22 cellular contexts compared by ENCODE assay signal in genomic region chr18:35306588-35307250, GRCh38.
"Had no signal": no experiment of that assay in that cellular context is flagged by ENCODE, and none has a peak within 500 bp of the region (broad histone marks: within the 10 kb centered on the region; RNA-seq: fewer than 3 reads in every experiment).

No MANE protein-coding gene starts in this region.

- H3K4me1 ChIP-seq: upper lobe of left lung had no signal

- DNase-seq: activated B cell treated with CpG ODN at 0.5 μM for 24 hours; activated CD4-positive, alpha-beta memory T cell treated with anti-CD3 and anti-CD28 coated beads for 36 hours; activated CD4-positive, alpha-beta T cell treated with anti-CD3 and anti-CD28 coated beads for 4 hours; activated gamma-delta T cell treated with Interleukin-2 at 50 U/mL for 16 hours; activated T-cell treated with anti-CD3 and anti-CD28 coated beads for 4 hours; dermis blood vessel endothelial cell; effector memory CD8-positive, alpha-beta T cell; foreskin melanocyte; glutamatergic neuron; hippocampal formation; left cardiac atrium; naive B cell; psoas muscle; stimulated activated CD4-positive, alpha-beta T cell treated with anti-CD3 and anti-CD28 coated beads, Interleukin-4, amount 100 ng/mL, for 24 hours; T-helper 9 cell; upper lobe of left lung had no signal

- H3K27me3 ChIP-seq: cardiac muscle cell, upper lobe of left lung had no signal

- H3K27ac Mint-ChIP-seq: activated B cell treated with CpG ODN at 0.5 μM for 24 hours; activated CD4-positive, alpha-beta memory T cell treated with anti-CD3 and anti-CD28 coated beads for 36 hours; activated naive CD4-positive, alpha-beta T cell treated with anti-CD3 and anti-CD28 coated beads, Interleukin-2, amount 50 U/mL, for 72 hours; activated T-helper 1 cell treated with anti-CD3 and anti-CD28 coated beads, Interleukin-12 subunit alpha, Interleukin-12 subunit beta, Interleukin-2, Interleukin-4 antibody, amounts not matched to agents 30 ng/mL and 10 ng/mL and 1 ng/mL, durations not matched to agents 14 hours and 24 hours and 36 hours; effector memory CD8-positive, alpha-beta T cell; naive B cell; stimulated activated effector memory CD8-positive, alpha-beta T cell treated with anti-CD3 and anti-CD28 coated beads, Interleukin-12 subunit alpha, Interleukin-12 subunit beta, amount 100 ng/mL, for 72 hours had no signal

- H3K4me3 Mint-ChIP-seq: activated B cell treated with CpG ODN at 0.5 μM for 24 hours; activated CD4-positive, alpha-beta memory T cell treated with anti-CD3 and anti-CD28 coated beads for 36 hours; activated T-helper 1 cell treated with anti-CD3 and anti-CD28 coated beads, Interleukin-12 subunit alpha, Interleukin-12 subunit beta, Interleukin-2, Interleukin-4 antibody, amounts not matched to agents 30 ng/mL and 10 ng/mL and 1 ng/mL, durations not matched to agents 14 hours and 24 hours and 36 hours; effector memory CD8-positive, alpha-beta T cell; naive B cell; stimulated activated effector memory CD8-positive, alpha-beta T cell treated with anti-CD3 and anti-CD28 coated beads, Interleukin-12 subunit alpha, Interleukin-12 subunit beta, amount 100 ng/mL, for 72 hours had no signal

- H3K27me3 Mint-ChIP-seq: activated B cell treated with CpG ODN at 0.5 μM for 24 hours; activated CD4-positive, alpha-beta memory T cell treated with anti-CD3 and anti-CD28 coated beads for 36 hours; effector memory CD8-positive, alpha-beta T cell; naive B cell had no signal

- H3K27ac ChIP-seq: cardiac muscle cell, epithelial cell of prostate, psoas muscle, thoracic aorta, upper lobe of left lung had no signal

- H3K4me1 Mint-ChIP-seq: activated B cell treated with CpG ODN at 0.5 μM for 24 hours; naive B cell; stimulated activated effector memory CD8-positive, alpha-beta T cell treated with anti-CD3 and anti-CD28 coated beads, Interleukin-12 subunit alpha, Interleukin-12 subunit beta, amount 100 ng/mL, for 72 hours had no signal

- H3K4me3 ChIP-seq: cardiac muscle cell, psoas muscle, thoracic aorta, upper lobe of left lung had no signal
